11 cellular contexts compared by ENCODE assay signal in genomic region chr14:101559624-101560533, GRCh38. TPM values are rescaled to one million over a fixed set of nuclear protein-coding genes. Genes with fewer than 3 reads are reported as not detected.
DNase-seq lines count a peak whose midpoint lies in the region; ATAC-seq, FAIRE-seq and TF ChIP-seq lines count a peak whose summit lies in the region.
"Had no signal": no experiment of that assay in that cellular context is flagged by ENCODE, and none has a peak within 500 bp of the region (broad histone marks: within the 10 kb centered on the region; RNA-seq: fewer than 3 reads in every experiment).

No MANE protein-coding gene starts in this region.

- no peaks in the 10 kb centered on the region for H4K20me1 ChIP-seq in HepG2 (ENCODE audit: insufficient read depth, low read length)

- no TSS peak for BruUV-seq in HepG2 (replicated peaks; lab: Mats Ljungman, UMichigan)

- TF ChIP-seq POLR2A in HepG2 (IDR thresholded peaks at IDR 0.05; ENCODE audit: insufficient read depth in 1 of 2, low read depth in 2 of 2, low read length in 2 of 2) (no peak), testis (IDR thresholded peaks at IDR 0.05) (no peak)

- CTCF ChIA-PET in HepG2 (lab: Yijun Ruan, JAX; ENCODE audit: low intra/inter-chr PET ratio, low total read pairs): no interaction called here

- H3K27ac ChIP-seq in HepG2 (ENCODE audit: extremely low read length, insufficient read depth, low read length) (no peak overlapping the region), testis (peak overlapping the region; percentile 91 to 92)

- H3K9me3 ChIP-seq in HepG2 (ENCODE audit: low read length): no peaks in the 10 kb centered on the region
- no peaks in the 10 kb centered on the region for H3K9me3 ChIP-seq in testis

- H2AFZ ChIP-seq in HepG2 (ENCODE audit: low read length): no peak overlapping the region

- intact Hi-C loops in HepG2 (cut with micrococcal nuclease; ENCODE audit: unreplicated experiment): no loop called here
- intact Hi-C loops in testis (cut with DNase I; ENCODE audit: low total_unique reads): no loop called here

- POLR2A ChIA-PET in HepG2 (lab: Yijun Ruan, JAX): no interaction called here

- peak overlapping the region; percentile 39 for H3K4me2 ChIP-seq in HepG2 (ENCODE audit: low read depth, low read length)
- H3K4me2 ChIP-seq: A549 had no signal

- TF ChIP-seq CTCF in HepG2 (CRISPR knock-in tag; IDR thresholded peaks at IDR 0.05) (peak; percentile 43), testis (IDR thresholded peaks at IDR 0.05) (peak in 1 of 3 experiments; percentile 36)

- TF ChIP-seq EP300 in HepG2 (IDR thresholded peaks at IDR 0.05; ENCODE audit: low read depth in 2 of 2, low read length in 2 of 2) (no peak), HepG2 (CRISPR knock-in tag; IDR thresholded peaks at IDR 0.05; ENCODE audit: borderline replicate concordance) (no peak)

- peaks cover 11% of the 10 kb centered on the region for H3K4me1 ChIP-seq in HepG2 (ENCODE audit: insufficient read depth, low read length)
- H3K4me1 ChIP-seq in testis: peaks cover 28% of the 10 kb centered on the region

- TF ChIP-seq RAD21 in HepG2 (CRISPR knock-in tag; IDR thresholded peaks at IDR 0.05): peak; percentile 51; the same call in 1 of the 2 replicates

- no peak for FAIRE-seq in HepG2 (lab: Jason Lieb, UNC)
- FAIRE-seq: A549 had no signal

- no peak overlapping the region for H3K9ac ChIP-seq in HepG2 (ENCODE audit: insufficient read depth, low read depth, low read length)

- H3K27me3 ChIP-seq in HepG2 (ENCODE audit: control insufficient read depth in 1 of 2, insufficient read depth in 2 of 2, low read length in 2 of 2): peaks cover 10 to 46% of the 10 kb centered on the region in 2 experiments; a peak in 4 of 5 replicates
- no peaks in the 10 kb centered on the region for H3K27me3 ChIP-seq in testis

- peak; percentile 68 for ATAC-seq in HepG2

- in situ Hi-C loops in HepG2 (cut with HindIII; ENCODE audit: extremely low pct_ligation_motif_present, low pct_unique_long_range_greater_than_20kb): loop anchor here (5.0 kb wide), 1 partner anchor 378 kb away; no protein-coding TSS in a partner anchor

- H3K4me3 ChIP-seq in HepG2 (replicated peaks in 1 of 3; ENCODE audit: insufficient read depth in 1 of 3, low read depth in 2 of 3, low read length in 3 of 3): peak overlapping the region in 2 of 3 experiments; percentile 19 to 54; a peak in 2 of 6 replicates
- peak overlapping the region; percentile 66 to 78 for H3K4me3 ChIP-seq in testis
- H3K4me3 ChIP-seq: A549 had no signal

- H3K79me2 ChIP-seq in HepG2 (ENCODE audit: insufficient read depth, low read length): no peaks in the 10 kb centered on the region

- H3K36me3 ChIP-seq in HepG2 (replicated peaks in 1 of 2; ENCODE audit: control insufficient read depth in 1 of 2, insufficient read depth in 2 of 2, low read length in 2 of 2) (no peaks in the 10 kb centered on the region), testis (ENCODE audit: low read depth, missing control alignments) (no peaks in the 10 kb centered on the region)

- WGBS in HepG2 (ENCODE audit: low lambda C conversion rate): no CpG with 5 or more reads among the region's 113 CpGs
- WGBS in testis, 2 donors: 0% methylated on average over 7 to 94 of the region's 113 CpGs

- DNase-seq in NCI-H82 (lab: John Stamatoyannopoulos, UW) (peak; percentile 2), NCI-H82 treated with DMSO at 0.1 percent for 48 hours (lab: John Stamatoyannopoulos, UW; ENCODE audit: unreplicated experiment) (no peak), dermis blood vessel endothelial cell (peak; percentile 10), HepG2 (ENCODE audit: low spot score) (no peak), testis (peak; percentile 45), NCI-H2081 (lab: John Stamatoyannopoulos, UW) (no peak), superior temporal gyrus (ENCODE audit: extremely low spot score) (no peak), NCI-H1417 treated with DMSO at 0.1 percent for 48 hours (lab: John Stamatoyannopoulos, UW) (no peak)
- DNase-seq: stimulated activated CD4-positive, alpha-beta T cell treated with anti-CD3 and anti-CD28 coated beads, Interleukin-4, amount 100 ng/mL, for 24 hours had no signal

TF ChIP-seq in HepG2, 621 proteins besides CTCF, POLR2A, EP300 and RAD21 (continues in another document):
- no peak for TF ChIP-seq MED13 (CRISPR knock-in tag; IDR thresholded peaks at IDR 0.05)
- TF ChIP-seq ZNF33B (CRISPR knock-in tag; IDR thresholded peaks at IDR 0.05): no peak
- TF ChIP-seq ZBTB33 (CRISPR knock-in tag; IDR thresholded peaks at IDR 0.05): no peak
- 0 out of 2 replicates have a peak, but pooled peaks have one; percentile 45 for TF ChIP-seq ZNF777 (CRISPR knock-in tag; IDR thresholded peaks at IDR 0.05)
- TF ChIP-seq STAG1 (CRISPR knock-in tag; IDR thresholded peaks at IDR 0.05): peak; percentile 69
- TF ChIP-seq CBX2 (IDR thresholded peaks at IDR 0.05; ENCODE audit: low read depth, low read length): no peak
- no peak for TF ChIP-seq CBX2 (CRISPR knock-in tag; IDR thresholded peaks at IDR 0.05; ENCODE audit: low read depth)
- no peak for TF ChIP-seq ZNF557 (CRISPR knock-in tag; IDR thresholded peaks at IDR 0.05)
- TF ChIP-seq MTF2 (CRISPR knock-in tag; IDR thresholded peaks at IDR 0.05; ENCODE audit: borderline replicate concordance): peak; percentile 60; the same call in 1 of the 2 replicates
- TF ChIP-seq REL (CRISPR knock-in tag; conservative IDR thresholded peaks at IDR 0.05): no peak
- TF ChIP-seq MED1 (CRISPR knock-in tag; IDR thresholded peaks at IDR 0.05): no peak
- no peak for TF ChIP-seq FOXP1 (IDR thresholded peaks at IDR 0.05)
- TF ChIP-seq FOXP1 (CRISPR knock-in tag; IDR thresholded peaks at IDR 0.05): no peak
- no peak for TF ChIP-seq ZNF3 (CRISPR knock-in tag; IDR thresholded peaks at IDR 0.05)
- no peak for TF ChIP-seq ZNF678 (CRISPR knock-in tag; IDR thresholded peaks at IDR 0.05)
- TF ChIP-seq CREM (IDR thresholded peaks at IDR 0.05): no peak
- no peak for TF ChIP-seq CREM (CRISPR knock-in tag; IDR thresholded peaks at IDR 0.05)
- TF ChIP-seq SP4 (CRISPR knock-in tag; IDR thresholded peaks at IDR 0.05): no peak
- no peak for TF ChIP-seq KDM6A (CRISPR knock-in tag; IDR thresholded peaks at IDR 0.05; ENCODE audit: low read depth)
- TF ChIP-seq, protein P1, sequence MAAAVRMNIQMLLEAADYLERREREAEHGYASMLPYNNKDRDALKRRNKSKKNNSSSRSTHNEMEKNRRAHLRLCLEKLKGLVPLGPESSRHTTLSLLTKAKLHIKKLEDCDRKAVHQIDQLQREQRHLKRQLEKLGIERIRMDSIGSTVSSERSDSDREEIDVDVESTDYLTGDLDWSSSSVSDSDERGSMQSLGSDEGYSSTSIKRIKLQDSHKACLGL (CRISPR knock-in tag; IDR thresholded peaks at IDR 0.05): peak; percentile 32; the same call in 1 of the 2 replicates
- TF ChIP-seq HNRNPLL (IDR thresholded peaks at IDR 0.05; ENCODE audit: low read depth, low read length, poor library complexity, severe bottlenecking): peak; percentile 77

RNA-seq across cellular contexts. Expression of gene DIO3, which starts 1.4 kb away (rescaled TPM):
- total RNA-seq in dermis blood vessel endothelial cell: not detected in 2 replicates
- total RNA-seq in HepG2 (2016; rRNA removed; fragmentation: Illumina TruSeq; extraction: Trizol): not detected in 2 replicates
- not detected in 2 replicates for total RNA-seq in HepG2 (2016; cell fraction: cytosol; rRNA removed; fragmentation: Illumina TruSeq; extraction: Trizol; ENCODE audit: low read depth)
- not detected in 2 replicates for total RNA-seq in HepG2 (2016; cell fraction: insoluble cytoplasmic fraction; rRNA removed; fragmentation: Illumina TruSeq; extraction: Trizol)
- not detected in 2 replicates for total RNA-seq in HepG2 (2016; cell fraction: membrane; rRNA removed; fragmentation: Illumina TruSeq; extraction: Trizol)
- total RNA-seq in HepG2 (2016; cell fraction: nucleus; rRNA removed; fragmentation: Illumina TruSeq; extraction: Trizol): not detected in 2 replicates
- polyA plus RNA-seq in HepG2 (2011; rRNA removed): not detected in 2 replicates
- polyA plus RNA-seq in HepG2 (2011; cell fraction: cytosol; rRNA removed): not detected in 2 replicates
- polyA plus RNA-seq in HepG2 (2011; cell fraction: nucleus; rRNA removed): not detected in 2 replicates
- polyA plus RNA-seq in HepG2 (2012): not detected in 2 replicates
- not detected in 2 replicates for polyA plus RNA-seq in HepG2 (2016; cell fraction: cytosol; fragmentation: Illumina TruSeq; extraction: Trizol; ENCODE audit: low read depth)
- not detected in 2 replicates for polyA plus RNA-seq in HepG2 (2016; cell fraction: insoluble cytoplasmic fraction; fragmentation: Illumina TruSeq; extraction: Trizol; ENCODE audit: low read depth)
- polyA plus RNA-seq in HepG2 (2016; cell fraction: membrane; fragmentation: Illumina TruSeq; extraction: Trizol; ENCODE audit: low read depth): not detected in 2 replicates
- not detected in 2 replicates for polyA plus RNA-seq in HepG2 (2016; cell fraction: nucleus; fragmentation: Illumina TruSeq; extraction: Trizol; ENCODE audit: insufficient read depth, low read depth)
- polyA minus RNA-seq in HepG2 (2011; rRNA and poly(A)+ RNA removed; ENCODE audit: low replicate concordance): 0.10 and 7.2 TPM in 2 replicates
- not detected in 2 replicates for polyA minus RNA-seq in HepG2 (2011; cell fraction: cytosol; rRNA and poly(A)+ RNA removed)
- polyA minus RNA-seq in HepG2 (2011; cell fraction: nucleus; rRNA and poly(A)+ RNA removed): not detected in 2 replicates
- 1 to 10 TPM; 2.4 to 4.6 TPM for total RNA-seq in testis
- polyA plus RNA-seq in testis (ENCODE audit: insufficient read depth, low read depth, low replicate concordance): 2.3 TPM
- total RNA-seq: RPMI7951 had no signal

Comparison
In these comparisons a context has a peak if more than half of its experiments do, and no peak if none do; other contexts are left out.
1. DNase-seq: peak in NCI-H82 (single experiment), dermis blood vessel endothelial cell (single experiment) and testis (single experiment); none in NCI-H82 treated with DMSO at 0.1 percent for 48 hours (single experiment), HepG2 (single experiment), NCI-H2081 (0 of 2), superior temporal gyrus (single experiment) and NCI-H1417 treated with DMSO at 0.1 percent for 48 hours (single experiment).